ENCODE assay signal across 9 cellular contexts in genomic region chr3:101675709-101676218, GRCh38. TPM values are rescaled to one million over a fixed set of nuclear protein-coding genes. Genes with fewer than 3 reads are reported as not detected.
DNase-seq lines count a peak whose midpoint lies in the region; ATAC-seq and TF ChIP-seq lines count a peak whose summit lies in the region.
"Had no signal": no experiment of that assay in that cellular context is flagged by ENCODE, and none has a peak within 500 bp of the region (broad histone marks: within the 10 kb centered on the region; RNA-seq: fewer than 3 reads in every experiment).

No MANE protein-coding gene starts in this region.

- H3K4me3 ChIP-seq in adipocyte (ENCODE audit: low read length) (peak overlapping the region; percentile 95), iPS-20b (ENCODE audit: low read length) (peak overlapping the region; percentile 78), subcutaneous abdominal adipose tissue (ENCODE audit: low read depth in 1 of 5, low read length in 5 of 5) (peak overlapping the region; percentile 80 to 100 (median 97))

- H3K36me3 Mint-ChIP-seq in HFFc6 (ENCODE audit: low read depth) = peaks cover 18% of the 10 kb centered on the region

- ATAC-seq in HG03175 (IDR thresholded peaks at IDR 0.05; ENCODE audit: unreplicated experiment) = no peak

- H3K9ac ChIP-seq in adipocyte (ENCODE audit: low read length) (peak overlapping the region; percentile 97), iPS-20b (ENCODE audit: low read depth, low read length) (peak overlapping the region; percentile 55; the same call in 1 of the 2 replicates), subcutaneous abdominal adipose tissue (ENCODE audit: low read length in 5 of 5) (peak overlapping the region; percentile 38 to 99 (median 76))

- H3K27ac Mint-ChIP-seq in HFFc6 = peak overlapping the region; percentile 97

- H3K27me3 ChIP-seq in adipocyte (replicated peaks; ENCODE audit: control insufficient read depth, insufficient read depth, low read length) (no peaks in the 10 kb centered on the region), iPS-20b (ENCODE audit: insufficient read depth, low read length) (no peaks in the 10 kb centered on the region), subcutaneous abdominal adipose tissue (ENCODE audit: control insufficient read depth in 5 of 5, insufficient read depth in 4 of 5, low read length in 5 of 5) (no peaks in the 10 kb centered on the region)

- peaks cover 5% of the 10 kb centered on the region for H3K27me3 Mint-ChIP-seq in HFFc6 (ENCODE audit: insufficient read depth)

- no peaks in the 10 kb centered on the region for H3K9me3 ChIP-seq in adipocyte (ENCODE audit: control insufficient read depth, low read length)
- no peaks in the 10 kb centered on the region for H3K9me3 ChIP-seq in iPS-20b (ENCODE audit: insufficient read depth, low read depth, low read length)
- H3K9me3 ChIP-seq in subcutaneous abdominal adipose tissue (ENCODE audit: control insufficient read depth in 5 of 5, low read length in 5 of 5) = no peaks in the 10 kb centered on the region

- no peak for TF ChIP-seq CTCF in HFFc6 (IDR thresholded peaks at IDR 0.05)

- peak overlapping the region; percentile 97 for H3K4me3 Mint-ChIP-seq in HFFc6

- H3K4me1 Mint-ChIP-seq in HFFc6 (ENCODE audit: low read depth) = peaks cover 41% of the 10 kb centered on the region

- H3K9me3 Mint-ChIP-seq in HFFc6 = no peaks in the 10 kb centered on the region

- H3K4me1 ChIP-seq in adipocyte (ENCODE audit: control insufficient read depth, insufficient read depth, low read length) (peaks cover 23% of the 10 kb centered on the region), iPS-20b (ENCODE audit: insufficient read depth, low read length) (peaks cover 8% of the 10 kb centered on the region; the same call in 1 of the 2 replicates), subcutaneous abdominal adipose tissue (ENCODE audit: control insufficient read depth in 5 of 5, insufficient read depth in 5 of 5, low read length in 5 of 5) (peaks cover 2 to 24% (median 20%) of the 10 kb centered on the region in 5 donors)

- DNase-seq in HFFc6 (no peak), adipocyte (ENCODE audit: low read depth) (no peak), cerebellum (ENCODE audit: low spot score) (no peak)
- no peak for DNase-seq in stimulated activated CD4-positive, alpha-beta T cell treated with anti-CD3 and anti-CD28 coated beads, Interleukin-4, amount 100 ng/mL, for 4 hours
- DNase-seq in stimulated activated naive CD4-positive, alpha-beta T cell (lab: John Stamatoyannopoulos, UW) = no peak
- DNase-seq: NCI-H2081 treated with DMSO at 0.1 percent for 48 hours had no signal

- peaks cover 23% of the 10 kb centered on the region for H3K36me3 ChIP-seq in adipocyte (ENCODE audit: control insufficient read depth, insufficient read depth, low read length, severe bottlenecking)
- H3K36me3 ChIP-seq in iPS-20b (ENCODE audit: insufficient read depth, low read depth, low read length) = peaks cover 28% of the 10 kb centered on the region
- peaks cover 9 to 20% (median 13%) of the 10 kb centered on the region in 5 donors for H3K36me3 ChIP-seq in subcutaneous abdominal adipose tissue (ENCODE audit: control insufficient read depth in 5 of 5, insufficient read depth in 5 of 5, low read length in 5 of 5)

- H3K27ac ChIP-seq in iPS-20b (ENCODE audit: low read length) = no peak overlapping the region
- peak overlapping the region; percentile 99 for H3K27ac ChIP-seq in subcutaneous abdominal adipose tissue (ENCODE audit: low read depth, low read length)

RNA-seq across cellular contexts. Expression of gene ZBTB11, which starts 1.2 kb away (rescaled TPM):
- 10 to 100 TPM; 13.0 to 16.3 (median 15.5) TPM for total RNA-seq in HFFc6 (2021; fragmentation: NEBNext Ultra II Directional; extraction: Animal tissue kit (Norgen Biotek cat#: 25700))
- total RNA-seq in cerebellum = 42.8 TPM

RNA-seq across cellular contexts. Expression of gene RPL24, which starts 10.8 kb away (rescaled TPM):
- 1,000 to 10,000 TPM in 5 of 6 experiments, 100 to 1,000 TPM in 1; 995 to 1,172 (median 1,151) TPM for total RNA-seq in HFFc6 (2021; fragmentation: NEBNext Ultra II Directional; extraction: Animal tissue kit (Norgen Biotek cat#: 25700))
- 997 TPM for total RNA-seq in cerebellum

RNA-seq across cellular contexts. Expression of gene CEP97, which starts 48.6 kb away (rescaled TPM):
- 10 to 100 TPM; 10.6 to 17.4 (median 14.0) TPM for total RNA-seq in HFFc6 (2021; fragmentation: NEBNext Ultra II Directional; extraction: Animal tissue kit (Norgen Biotek cat#: 25700))
- 45.5 TPM for total RNA-seq in cerebellum
